ENCODE assay signal across 15 cellular contexts in genomic region chr4:4631150-4631549, GRCh38.
DNase-seq lines count a peak whose midpoint lies in the region; ATAC-seq and TF ChIP-seq lines count a peak whose summit lies in the region.
"Had no signal": no experiment of that assay in that cellular context is flagged by ENCODE, and none has a peak within 500 bp of the region (broad histone marks: within the 10 kb centered on the region; RNA-seq: fewer than 3 reads in every experiment).

No MANE protein-coding gene starts in this region.

- TF ChIP-seq POLR2A in sigmoid colon (IDR thresholded peaks at IDR 0.05): no peak

- no peak overlapping the region for H3K4me3 Mint-ChIP-seq in natural killer cell
- H3K4me3 Mint-ChIP-seq: central memory CD8-positive, alpha-beta T cell; mesothelial cell of epicardium had no signal

- TF ChIP-seq CTCF in GM12864 (IDR thresholded peaks at IDR 0.05; ENCODE audit: low read depth, low read length, missing control alignments) (no peak), sigmoid colon (IDR thresholded peaks at IDR 0.05) (no peak), natural killer cell (IDR thresholded peaks at IDR 0.05) (no peak)

- H3K27ac Mint-ChIP-seq in natural killer cell: no peak overlapping the region
- H3K27ac Mint-ChIP-seq: mesothelial cell of epicardium had no signal

- H3K4me1 ChIP-seq in sigmoid colon: no peaks in the 10 kb centered on the region
- H3K4me1 ChIP-seq: SJSA1 had no signal

- intact Hi-C loops in sigmoid colon (cut with DNase I): no loop called here
- intact Hi-C loops in natural killer cell (cut with micrococcal nuclease): no loop called here

- TF ChIP-seq EP300 in sigmoid colon (IDR thresholded peaks at IDR 0.05): no peak

- no peaks in the 10 kb centered on the region for H3K9me3 Mint-ChIP-seq in natural killer cell
- H3K9me3 Mint-ChIP-seq: central memory CD8-positive, alpha-beta T cell had no signal

- no peak overlapping the region for H3K27ac ChIP-seq in sigmoid colon
- H3K27ac ChIP-seq: SJSA1 had no signal

- no peaks in the 10 kb centered on the region for H3K27me3 ChIP-seq in sigmoid colon
- H3K27me3 ChIP-seq: SJSA1 had no signal

- H3K9me3 ChIP-seq in sigmoid colon: peaks cover 0 to 3% (median 0%) of the 10 kb centered on the region in 4 donors
- H3K9me3 ChIP-seq: SJSA1 had no signal

- H3K4me1 Mint-ChIP-seq in natural killer cell: no peaks in the 10 kb centered on the region
- H3K4me1 Mint-ChIP-seq: central memory CD8-positive, alpha-beta T cell had no signal

- no peaks in the 10 kb centered on the region for H3K36me3 ChIP-seq in sigmoid colon
- H3K36me3 ChIP-seq: SJSA1 had no signal

- ATAC-seq in GM19035 (IDR thresholded peaks at IDR 0.05; ENCODE audit: unreplicated experiment): peak; percentile 63
- ATAC-seq in GM21723 (IDR thresholded peaks at IDR 0.05; ENCODE audit: unreplicated experiment): peak; percentile 87
- peak; percentile 94 for ATAC-seq in HG03159 (IDR thresholded peaks at IDR 0.05; ENCODE audit: unreplicated experiment)
- no peak for ATAC-seq in natural killer cell

- no peaks in the 10 kb centered on the region for H3K36me3 Mint-ChIP-seq in natural killer cell

- DNase-seq in GM12864 (ENCODE audit: low read depth) (peak; percentile 30), SK-N-DZ (ENCODE audit: low spot score) (no peak), sigmoid colon (no peak), natural killer cell (no peak)
- DNase-seq in activated CD4-positive, alpha-beta T cell treated with anti-CD3 and anti-CD28 coated beads, Interleukin-2, amount 50 U/mL, for 48 hours: no peak
- DNase-seq: erythroblast, NCI-H1092, NCI-H69, substantia nigra had no signal

- H3K4me3 ChIP-seq in GM12864 (ENCODE audit: low read depth, low read length) (no peak overlapping the region), sigmoid colon (no peak overlapping the region)
- H3K4me3 ChIP-seq: SJSA1 had no signal

- no peaks in the 10 kb centered on the region for H3K27me3 Mint-ChIP-seq in natural killer cell (ENCODE audit: low read depth in 2 of 2)
- H3K27me3 Mint-ChIP-seq: central memory CD8-positive, alpha-beta T cell had no signal

Comparison
In these comparisons a context has a peak if more than half of its experiments do, and no peak if none do; other contexts are left out.
1. ATAC-seq: peak in GM19035 (single experiment), GM21723 (single experiment) and HG03159 (single experiment); none in natural killer cell (0 of 3).